Comparison of ENCODE assay signal across 1 cellular context in the genomic region with DNA sequence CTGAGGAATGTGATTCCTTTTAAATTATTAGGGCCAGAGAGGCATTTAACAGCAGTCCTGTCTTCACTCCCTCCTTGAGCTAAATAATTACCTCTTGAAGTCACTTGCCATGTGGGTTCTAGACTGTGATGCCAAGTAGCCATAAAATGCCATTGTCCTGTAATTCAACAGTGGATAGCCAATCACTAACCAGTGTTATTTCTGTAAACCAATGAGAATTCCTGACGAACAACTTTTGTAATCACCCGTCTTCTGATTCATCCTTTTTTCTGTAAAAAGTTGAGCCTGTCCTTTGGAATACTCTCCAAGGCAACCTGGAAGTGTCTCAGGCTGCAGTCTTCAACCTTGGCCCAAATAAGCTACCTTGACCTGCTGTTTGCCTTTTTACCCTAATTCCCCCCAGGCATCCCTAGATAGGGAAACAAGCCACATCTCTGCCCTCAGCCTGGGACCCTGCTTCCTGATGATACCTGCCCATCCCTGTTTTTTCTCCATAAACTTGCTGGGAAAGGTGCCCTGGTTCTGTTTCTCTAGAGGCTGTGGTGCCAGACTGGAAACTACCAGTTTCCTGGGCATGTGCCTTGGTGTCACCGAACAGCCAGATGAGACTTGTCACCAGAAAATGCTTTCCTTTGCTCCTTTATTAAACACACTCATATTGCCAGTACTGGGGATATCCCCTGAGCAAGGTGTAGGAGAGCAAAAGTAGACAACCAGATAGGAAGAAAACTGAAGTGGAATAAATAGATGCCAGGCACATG.
TF ChIP-seq lines count a peak whose summit lies in the region.

No MANE protein-coding gene starts in this region.

TF ChIP-seq in neural cell, 6 proteins besides CTCF, POLR2A, EP300 and RAD21:
- TF ChIP-seq, protein P1, sequence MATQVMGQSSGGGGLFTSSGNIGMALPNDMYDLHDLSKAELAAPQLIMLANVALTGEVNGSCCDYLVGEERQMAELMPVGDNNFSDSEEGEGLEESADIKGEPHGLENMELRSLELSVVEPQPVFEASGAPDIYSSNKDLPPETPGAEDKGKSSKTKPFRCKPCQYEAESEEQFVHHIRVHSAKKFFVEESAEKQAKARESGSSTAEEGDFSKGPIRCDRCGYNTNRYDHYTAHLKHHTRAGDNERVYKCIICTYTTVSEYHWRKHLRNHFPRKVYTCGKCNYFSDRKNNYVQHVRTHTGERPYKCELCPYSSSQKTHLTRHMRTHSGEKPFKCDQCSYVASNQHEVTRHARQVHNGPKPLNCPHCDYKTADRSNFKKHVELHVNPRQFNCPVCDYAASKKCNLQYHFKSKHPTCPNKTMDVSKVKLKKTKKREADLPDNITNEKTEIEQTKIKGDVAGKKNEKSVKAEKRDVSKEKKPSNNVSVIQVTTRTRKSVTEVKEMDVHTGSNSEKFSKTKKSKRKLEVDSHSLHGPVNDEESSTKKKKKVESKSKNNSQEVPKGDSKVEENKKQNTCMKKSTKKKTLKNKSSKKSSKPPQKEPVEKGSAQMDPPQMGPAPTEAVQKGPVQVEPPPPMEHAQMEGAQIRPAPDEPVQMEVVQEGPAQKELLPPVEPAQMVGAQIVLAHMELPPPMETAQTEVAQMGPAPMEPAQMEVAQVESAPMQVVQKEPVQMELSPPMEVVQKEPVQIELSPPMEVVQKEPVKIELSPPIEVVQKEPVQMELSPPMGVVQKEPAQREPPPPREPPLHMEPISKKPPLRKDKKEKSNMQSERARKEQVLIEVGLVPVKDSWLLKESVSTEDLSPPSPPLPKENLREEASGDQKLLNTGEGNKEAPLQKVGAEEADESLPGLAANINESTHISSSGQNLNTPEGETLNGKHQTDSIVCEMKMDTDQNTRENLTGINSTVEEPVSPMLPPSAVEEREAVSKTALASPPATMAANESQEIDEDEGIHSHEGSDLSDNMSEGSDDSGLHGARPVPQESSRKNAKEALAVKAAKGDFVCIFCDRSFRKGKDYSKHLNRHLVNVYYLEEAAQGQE (IDR thresholded peaks at IDR 0.05; ENCODE audit: borderline replicate concordance), result no peak
- TF ChIP-seq TAF1 (IDR thresholded peaks at IDR 0.05; ENCODE audit: low read depth) (no peak), POLR2AphosphoS5 (IDR thresholded peaks at IDR 0.05) (peak; percentile 24), MXI1 (conservative IDR thresholded peaks at IDR 0.05; ENCODE audit: poor library complexity, severe bottlenecking) (no peak), SMC3 (conservative IDR thresholded peaks at IDR 0.05; ENCODE audit: poor library complexity) (no peak), EZH2 (IDR thresholded peaks at IDR 0.05; ENCODE audit: borderline replicate concordance, insufficient read depth, low read length, poor library complexity, severe bottlenecking) (no peak)
